ENCODE assay signal across 10 cellular contexts in genomic region chr11:14237333-14237988, GRCh38.
DNase-seq lines count a peak whose midpoint lies in the region; ATAC-seq and TF ChIP-seq lines count a peak whose summit lies in the region.
"Had no signal": no experiment of that assay in that cellular context is flagged by ENCODE, and none has a peak within 500 bp of the region (broad histone marks: within the 10 kb centered on the region; RNA-seq: fewer than 3 reads in every experiment).

No MANE protein-coding gene starts in this region.

- H3K36me3 Mint-ChIP-seq in Calu3 (ENCODE audit: insufficient read depth, unreplicated experiment) = no peaks in the 10 kb centered on the region

- CTCF ChIA-PET in RWPE1 (lab: Yijun Ruan, JAX) (interaction anchor here (0.5 to 0.6 kb wide), 2 partner anchors 494 to 525 kb away, joined by 4 read pairs; no protein-coding TSS in a partner anchor), Calu3 (lab: Charles Lee) (no interaction called here)

- 0 out of 2 replicates have a peak overlapping the region, but pooled peaks have one; percentile 4 for H2AFZ ChIP-seq in OCI-LY3 (ENCODE audit: low read depth, low read length)

- no peaks in the 10 kb centered on the region for H3K4me1 Mint-ChIP-seq in Calu3 (ENCODE audit: low read depth, unreplicated experiment)
- H3K4me1 Mint-ChIP-seq: central memory CD8-positive, alpha-beta T cell had no signal

- H3K27ac Mint-ChIP-seq in Calu3 (ENCODE audit: unreplicated experiment) = no peak overlapping the region

- H3K9me3 ChIP-seq in OCI-LY3 (ENCODE audit: insufficient read depth, low read length) = no peaks in the 10 kb centered on the region

- H3K27ac ChIP-seq in OCI-LY3 (ENCODE audit: low read length) (peak overlapping the region; percentile 63), RWPE1 (no peak overlapping the region)
- H3K27ac ChIP-seq: WERI-Rb-1 had no signal

- no peak overlapping the region for H3K4me3 Mint-ChIP-seq in Calu3 (ENCODE audit: low read depth, unreplicated experiment)
- H3K4me3 Mint-ChIP-seq: central memory CD8-positive, alpha-beta T cell had no signal

- POLR2A ChIA-PET in RWPE1 (lab: Yijun Ruan, JAX; ENCODE audit: low non-redundant PET) = no interaction called here

- H3K27me3 Mint-ChIP-seq in Calu3 (ENCODE audit: unreplicated experiment) = peaks cover 87% of the 10 kb centered on the region

- no peaks in the 10 kb centered on the region for H3K36me3 ChIP-seq in OCI-LY3 (replicated peaks; ENCODE audit: low read depth, low read length)
- H3K36me3 ChIP-seq: WERI-Rb-1 had no signal

- no TSS peak for BruUV-seq in Calu3 (replicated peaks; lab: Mats Ljungman, UMichigan)

- peak overlapping the region; percentile 49 for H3K4me3 ChIP-seq in OCI-LY3 (ENCODE audit: low read length)

- peak overlapping the region; percentile 78 for H3K4me2 ChIP-seq in OCI-LY3 (ENCODE audit: low read length)

- H3K4me1 ChIP-seq in OCI-LY3 (ENCODE audit: low read length) = peaks cover 26% of the 10 kb centered on the region

- H3K27me3 ChIP-seq in OCI-LY3 (ENCODE audit: low read depth, low read length) = no peaks in the 10 kb centered on the region

- DNase-seq in Ammon's horn (ENCODE audit: low spot score) (peak; percentile 75), RWPE1 (ENCODE audit: low spot score) (no peak), HT-29 (ENCODE audit: low spot score) (no peak), Calu3 (no peak), NCI-H748 (lab: John Stamatoyannopoulos, UW; ENCODE audit: unreplicated experiment) (no peak)
- DNase-seq: WERI-Rb-1 had no signal

- TF ChIP-seq CTCF in OCI-LY3 (IDR thresholded peaks at IDR 0.05; ENCODE audit: low read depth, low read length) (no peak), RWPE1 (conservative IDR thresholded peaks at IDR 0.05; ENCODE audit: low read depth) (no peak), Calu3 (IDR thresholded peaks at IDR 0.05; ENCODE audit: unreplicated experiment) (no peak)

- H3K79me2 ChIP-seq in OCI-LY3 (ENCODE audit: low read length) = no peaks in the 10 kb centered on the region

- no peaks in the 10 kb centered on the region for H4K20me1 ChIP-seq in OCI-LY3 (ENCODE audit: insufficient read depth, low read length)

- H3K9ac ChIP-seq in OCI-LY3 (ENCODE audit: low read length) = peak overlapping the region; percentile 12; the same call in 1 of the 2 replicates

- peaks cover under 1% of the 10 kb centered on the region for H3K9me3 Mint-ChIP-seq in Calu3 (ENCODE audit: low read depth, unreplicated experiment)
- H3K9me3 Mint-ChIP-seq: central memory CD8-positive, alpha-beta T cell had no signal

- intact Hi-C loops in Calu3 (cut with micrococcal nuclease; ENCODE audit: unreplicated experiment) = no loop called here

- peak; percentile 98 for ATAC-seq in GM19035 (IDR thresholded peaks at IDR 0.05; ENCODE audit: unreplicated experiment)
- ATAC-seq in HG02943 (IDR thresholded peaks at IDR 0.05; ENCODE audit: low read depth, unreplicated experiment) = peak; percentile 94
